ENCODE assay signal across 14 cellular contexts in genomic region chr9:111178361-111179043, GRCh38.
A peak's percentile ranks its signal among the peaks of the same experiment; 100 is the strongest.
DNase-seq lines count a peak whose midpoint lies in the region; TF ChIP-seq lines count a peak whose summit lies in the region.
"Had no signal": no experiment of that assay in that cellular context is flagged by ENCODE, and none has a peak within 500 bp of the region (broad histone marks: within the 10 kb centered on the region; RNA-seq: fewer than 3 reads in every experiment).

No MANE protein-coding gene starts in this region.

- H3K36me3 ChIP-seq in mammary epithelial cell (ENCODE audit: insufficient read depth, low read length) = no peaks in the 10 kb centered on the region
- H3K36me3 ChIP-seq in SK-N-MC (ENCODE audit: insufficient read depth, low read length) = no peaks in the 10 kb centered on the region
- no peaks in the 10 kb centered on the region for H3K36me3 ChIP-seq in WERI-Rb-1

- no peaks in the 10 kb centered on the region for H3K36me3 Mint-ChIP-seq in MCF 10A (ENCODE audit: insufficient read depth, unreplicated experiment)
- no peaks in the 10 kb centered on the region for H3K36me3 Mint-ChIP-seq in type B pancreatic cell

- dilution Hi-C loops in mammary epithelial cell (cut with HindIII; ENCODE audit: low sequenced_read_pairs) = no loop called here

- 76% methylated on average over 8 of the region's 8 CpGs for WGBS in mammary epithelial cell (ENCODE audit: low coverage, missing lambda C conversion rate)

- POLR2A ChIA-PET in MCF 10A (lab: Yijun Ruan, JAX) = interaction anchor here (0.6 kb wide), 1 partner anchor 204 kb away, joined by 3 read pairs; no protein-coding TSS in a partner anchor

- no peak overlapping the region for H3K9ac ChIP-seq in mammary epithelial cell (ENCODE audit: insufficient read depth, low read length)
- H3K9ac ChIP-seq in SK-N-MC (ENCODE audit: insufficient read length) = no peak overlapping the region

- H3K27ac ChIP-seq in mammary epithelial cell (ENCODE audit: insufficient read depth, low read depth, low read length) (no peak overlapping the region), SK-N-MC (peak overlapping the region; percentile 33), WERI-Rb-1 (no peak overlapping the region)
- H3K27ac ChIP-seq: C4-2B had no signal

- in situ Hi-C loops in mammary epithelial cell (cut with MboI; ENCODE audit: low sequenced_read_pairs in 2 of 2) = no loop called here
- in situ Hi-C loops in GM13976 (cut with MboI; ENCODE audit: low sequenced_read_pairs, unreplicated experiment) = no loop called here

- H3K9me3 Mint-ChIP-seq in MCF 10A (ENCODE audit: unreplicated experiment) = no peaks in the 10 kb centered on the region
- H3K9me3 Mint-ChIP-seq in type B pancreatic cell = peaks cover 7% of the 10 kb centered on the region

- H3K9me3 ChIP-seq in mammary epithelial cell (replicated peaks; ENCODE audit: insufficient read depth, low read length) (no peaks in the 10 kb centered on the region), SK-N-MC (ENCODE audit: low read depth, low read length) (no peaks in the 10 kb centered on the region), WERI-Rb-1 (ENCODE audit: severe bottlenecking) (no peaks in the 10 kb centered on the region)

- H3K27ac Mint-ChIP-seq in MCF 10A (ENCODE audit: low read depth, unreplicated experiment) (no peak overlapping the region), type B pancreatic cell (peak overlapping the region; percentile 81)

- CTCF ChIA-PET in MCF 10A (lab: Yijun Ruan, JAX) = interaction anchor here (0.8 kb wide), 1 partner anchor 16 kb away, joined by 6 read pairs; no protein-coding TSS in a partner anchor
- CTCF ChIA-PET in mammary epithelial cell (lab: Charles Lee; ENCODE audit: low non-redundant PET) = no interaction called here

- no peak overlapping the region for H3K4me2 ChIP-seq in mammary epithelial cell (ENCODE audit: insufficient read depth, low read depth, low read length)

- peaks cover 6% of the 10 kb centered on the region for H3K4me1 Mint-ChIP-seq in MCF 10A (ENCODE audit: insufficient read depth, unreplicated experiment)
- H3K4me1 Mint-ChIP-seq in type B pancreatic cell (ENCODE audit: unreplicated experiment) = peaks cover 17% of the 10 kb centered on the region

- no peaks in the 10 kb centered on the region for H4K20me1 ChIP-seq in mammary epithelial cell (ENCODE audit: insufficient read depth, low read length)

- H3K4me3 Mint-ChIP-seq in MCF 10A (ENCODE audit: unreplicated experiment) (no peak overlapping the region), type B pancreatic cell (peak overlapping the region; percentile 76)

- no peak overlapping the region for H3K4me3 ChIP-seq in mammary epithelial cell (replicated peaks in 1 of 3; ENCODE audit: insufficient read depth in 1 of 3, low read depth in 2 of 3, low read length in 3 of 3)
- no peak overlapping the region for H3K4me3 ChIP-seq in SK-N-MC
- H3K4me3 ChIP-seq in fibroblast of villous mesenchyme (ENCODE audit: low read depth, low read length) = no peak overlapping the region
- H3K4me3 ChIP-seq in WERI-Rb-1 (ENCODE audit: low read depth, low read length) = no peak overlapping the region

- intact Hi-C loops in MCF 10A (cut with micrococcal nuclease) (no loop called here), mammary epithelial cell (cut with micrococcal nuclease) (no loop called here)

- no peaks in the 10 kb centered on the region for H3K27me3 Mint-ChIP-seq in MCF 10A (ENCODE audit: insufficient read depth, unreplicated experiment)
- H3K27me3 Mint-ChIP-seq in type B pancreatic cell = peaks cover 3% of the 10 kb centered on the region

- peak; percentile 61 for DNase-seq in MCF 10A (ENCODE audit: unreplicated experiment)
- DNase-seq in mammary epithelial cell = no peak
- no peak for DNase-seq in SK-N-MC (ENCODE audit: low read depth, low spot score)
- DNase-seq in fibroblast of villous mesenchyme (ENCODE audit: low read depth) = peak; percentile 62
- no peak for DNase-seq in type B pancreatic cell (ENCODE audit: extremely low spot score, unreplicated experiment)
- no peak for DNase-seq in WERI-Rb-1
- no peak for DNase-seq in medulla oblongata (ENCODE audit: extremely low spot score)
- DNase-seq in GM13976 (ENCODE audit: low spot score) = no peak
- DNase-seq: activated CD4-positive, alpha-beta T cell treated with anti-CD3 and anti-CD28 coated beads for 1 hour; activated naive CD4-positive, alpha-beta T cell treated with Interleukin-2 at 50 U/mL for 16 hours; effector CD8-positive, alpha-beta T cell; islet precursor cell; occipital lobe had no signal

- no peak overlapping the region for H2AFZ ChIP-seq in mammary epithelial cell (ENCODE audit: low read depth, low read length)

- no peaks in the 10 kb centered on the region for H3K27me3 ChIP-seq in mammary epithelial cell (ENCODE audit: insufficient read depth, low read length)
- H3K27me3 ChIP-seq in WERI-Rb-1 (ENCODE audit: insufficient read depth, low read depth, severe bottlenecking) = peaks cover 74% of the 10 kb centered on the region

- no peaks in the 10 kb centered on the region for H3K79me2 ChIP-seq in mammary epithelial cell (ENCODE audit: insufficient read depth, low read length)

- no peaks in the 10 kb centered on the region for H3K4me1 ChIP-seq in mammary epithelial cell (ENCODE audit: insufficient read depth, low read length)

- TF ChIP-seq CTCF in MCF 10A (IDR thresholded peaks at IDR 0.05; ENCODE audit: unreplicated experiment) = no peak
- TF ChIP-seq CTCF in mammary epithelial cell (conservative IDR thresholded peaks at IDR 0.05 in 1 of 2, IDR thresholded peaks at IDR 0.05 in 1 of 2; ENCODE audit: extremely low read depth in 1 of 2, insufficient read depth in 1 of 2, low read depth in 1 of 2, low read length in 2 of 2) = no peak
- TF ChIP-seq CTCF in fibroblast of villous mesenchyme (IDR thresholded peaks at IDR 0.05; ENCODE audit: insufficient read depth, low read depth, low read length) = no peak
- no peak for TF ChIP-seq CTCF in type B pancreatic cell (conservative IDR thresholded peaks at IDR 0.05)
- TF ChIP-seq CTCF in WERI-Rb-1 (IDR thresholded peaks at IDR 0.05; ENCODE audit: low read depth, low read length) = no peak
- no peak for TF ChIP-seq CTCF in GM13976 (IDR thresholded peaks at IDR 0.05; ENCODE audit: borderline replicate concordance, control extremely low read depth, extremely low read depth, insufficient read depth, missing control alignments)

- BruUV-seq in MCF 10A (replicated peaks; lab: Mats Ljungman, UMichigan) (no TSS peak), mammary epithelial cell (replicated peaks; lab: Mats Ljungman, UMichigan) (no TSS peak)

Comparison
In these comparisons a context has a peak if more than half of its experiments do, and no peak if none do; other contexts are left out.
1. DNase-seq: peak in MCF 10A (single experiment) and fibroblast of villous mesenchyme (single experiment); none in mammary epithelial cell (single experiment), SK-N-MC (single experiment), type B pancreatic cell (single experiment), WERI-Rb-1 (single experiment), medulla oblongata (single experiment) and GM13976 (single experiment).